ENCODE assay signal across 1 cellular context in the genomic region with DNA sequence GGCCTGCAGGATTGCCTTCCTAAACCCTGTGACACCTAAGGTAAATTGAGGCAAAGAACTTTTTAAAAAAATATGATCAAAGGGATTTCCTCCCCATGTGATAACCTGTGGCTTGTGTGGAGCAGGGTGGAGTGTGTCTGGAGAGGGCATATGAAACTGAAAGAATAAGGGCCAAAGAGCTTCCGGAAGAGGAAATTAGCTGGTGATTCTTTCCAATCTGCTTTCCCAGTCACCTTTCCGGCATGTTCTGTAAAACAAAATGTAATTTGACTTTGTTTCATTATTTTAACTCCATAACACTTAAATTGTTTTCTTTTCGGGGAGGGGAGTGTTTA.
TF ChIP-seq lines count a peak whose summit lies in the region.

No MANE protein-coding gene starts in this region.

TF ChIP-seq in GM23338, 12 proteins besides CTCF, POLR2A, EP300 and RAD21 (continued from another document):
- TF ChIP-seq, protein P1, sequence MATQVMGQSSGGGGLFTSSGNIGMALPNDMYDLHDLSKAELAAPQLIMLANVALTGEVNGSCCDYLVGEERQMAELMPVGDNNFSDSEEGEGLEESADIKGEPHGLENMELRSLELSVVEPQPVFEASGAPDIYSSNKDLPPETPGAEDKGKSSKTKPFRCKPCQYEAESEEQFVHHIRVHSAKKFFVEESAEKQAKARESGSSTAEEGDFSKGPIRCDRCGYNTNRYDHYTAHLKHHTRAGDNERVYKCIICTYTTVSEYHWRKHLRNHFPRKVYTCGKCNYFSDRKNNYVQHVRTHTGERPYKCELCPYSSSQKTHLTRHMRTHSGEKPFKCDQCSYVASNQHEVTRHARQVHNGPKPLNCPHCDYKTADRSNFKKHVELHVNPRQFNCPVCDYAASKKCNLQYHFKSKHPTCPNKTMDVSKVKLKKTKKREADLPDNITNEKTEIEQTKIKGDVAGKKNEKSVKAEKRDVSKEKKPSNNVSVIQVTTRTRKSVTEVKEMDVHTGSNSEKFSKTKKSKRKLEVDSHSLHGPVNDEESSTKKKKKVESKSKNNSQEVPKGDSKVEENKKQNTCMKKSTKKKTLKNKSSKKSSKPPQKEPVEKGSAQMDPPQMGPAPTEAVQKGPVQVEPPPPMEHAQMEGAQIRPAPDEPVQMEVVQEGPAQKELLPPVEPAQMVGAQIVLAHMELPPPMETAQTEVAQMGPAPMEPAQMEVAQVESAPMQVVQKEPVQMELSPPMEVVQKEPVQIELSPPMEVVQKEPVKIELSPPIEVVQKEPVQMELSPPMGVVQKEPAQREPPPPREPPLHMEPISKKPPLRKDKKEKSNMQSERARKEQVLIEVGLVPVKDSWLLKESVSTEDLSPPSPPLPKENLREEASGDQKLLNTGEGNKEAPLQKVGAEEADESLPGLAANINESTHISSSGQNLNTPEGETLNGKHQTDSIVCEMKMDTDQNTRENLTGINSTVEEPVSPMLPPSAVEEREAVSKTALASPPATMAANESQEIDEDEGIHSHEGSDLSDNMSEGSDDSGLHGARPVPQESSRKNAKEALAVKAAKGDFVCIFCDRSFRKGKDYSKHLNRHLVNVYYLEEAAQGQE (IDR thresholded peaks at IDR 0.05; ENCODE audit: unreplicated experiment) = no peak
- TF ChIP-seq POLR2AphosphoS5 (IDR thresholded peaks at IDR 0.05; ENCODE audit: low read depth) (no peak), EZH2 (IDR thresholded peaks at IDR 0.05; ENCODE audit: low read depth, unreplicated experiment) (no peak), ZNF114 (CRISPR knock-in tag; IDR thresholded peaks at IDR 0.05) (no peak)
- TF ChIP-seq, protein P2, sequence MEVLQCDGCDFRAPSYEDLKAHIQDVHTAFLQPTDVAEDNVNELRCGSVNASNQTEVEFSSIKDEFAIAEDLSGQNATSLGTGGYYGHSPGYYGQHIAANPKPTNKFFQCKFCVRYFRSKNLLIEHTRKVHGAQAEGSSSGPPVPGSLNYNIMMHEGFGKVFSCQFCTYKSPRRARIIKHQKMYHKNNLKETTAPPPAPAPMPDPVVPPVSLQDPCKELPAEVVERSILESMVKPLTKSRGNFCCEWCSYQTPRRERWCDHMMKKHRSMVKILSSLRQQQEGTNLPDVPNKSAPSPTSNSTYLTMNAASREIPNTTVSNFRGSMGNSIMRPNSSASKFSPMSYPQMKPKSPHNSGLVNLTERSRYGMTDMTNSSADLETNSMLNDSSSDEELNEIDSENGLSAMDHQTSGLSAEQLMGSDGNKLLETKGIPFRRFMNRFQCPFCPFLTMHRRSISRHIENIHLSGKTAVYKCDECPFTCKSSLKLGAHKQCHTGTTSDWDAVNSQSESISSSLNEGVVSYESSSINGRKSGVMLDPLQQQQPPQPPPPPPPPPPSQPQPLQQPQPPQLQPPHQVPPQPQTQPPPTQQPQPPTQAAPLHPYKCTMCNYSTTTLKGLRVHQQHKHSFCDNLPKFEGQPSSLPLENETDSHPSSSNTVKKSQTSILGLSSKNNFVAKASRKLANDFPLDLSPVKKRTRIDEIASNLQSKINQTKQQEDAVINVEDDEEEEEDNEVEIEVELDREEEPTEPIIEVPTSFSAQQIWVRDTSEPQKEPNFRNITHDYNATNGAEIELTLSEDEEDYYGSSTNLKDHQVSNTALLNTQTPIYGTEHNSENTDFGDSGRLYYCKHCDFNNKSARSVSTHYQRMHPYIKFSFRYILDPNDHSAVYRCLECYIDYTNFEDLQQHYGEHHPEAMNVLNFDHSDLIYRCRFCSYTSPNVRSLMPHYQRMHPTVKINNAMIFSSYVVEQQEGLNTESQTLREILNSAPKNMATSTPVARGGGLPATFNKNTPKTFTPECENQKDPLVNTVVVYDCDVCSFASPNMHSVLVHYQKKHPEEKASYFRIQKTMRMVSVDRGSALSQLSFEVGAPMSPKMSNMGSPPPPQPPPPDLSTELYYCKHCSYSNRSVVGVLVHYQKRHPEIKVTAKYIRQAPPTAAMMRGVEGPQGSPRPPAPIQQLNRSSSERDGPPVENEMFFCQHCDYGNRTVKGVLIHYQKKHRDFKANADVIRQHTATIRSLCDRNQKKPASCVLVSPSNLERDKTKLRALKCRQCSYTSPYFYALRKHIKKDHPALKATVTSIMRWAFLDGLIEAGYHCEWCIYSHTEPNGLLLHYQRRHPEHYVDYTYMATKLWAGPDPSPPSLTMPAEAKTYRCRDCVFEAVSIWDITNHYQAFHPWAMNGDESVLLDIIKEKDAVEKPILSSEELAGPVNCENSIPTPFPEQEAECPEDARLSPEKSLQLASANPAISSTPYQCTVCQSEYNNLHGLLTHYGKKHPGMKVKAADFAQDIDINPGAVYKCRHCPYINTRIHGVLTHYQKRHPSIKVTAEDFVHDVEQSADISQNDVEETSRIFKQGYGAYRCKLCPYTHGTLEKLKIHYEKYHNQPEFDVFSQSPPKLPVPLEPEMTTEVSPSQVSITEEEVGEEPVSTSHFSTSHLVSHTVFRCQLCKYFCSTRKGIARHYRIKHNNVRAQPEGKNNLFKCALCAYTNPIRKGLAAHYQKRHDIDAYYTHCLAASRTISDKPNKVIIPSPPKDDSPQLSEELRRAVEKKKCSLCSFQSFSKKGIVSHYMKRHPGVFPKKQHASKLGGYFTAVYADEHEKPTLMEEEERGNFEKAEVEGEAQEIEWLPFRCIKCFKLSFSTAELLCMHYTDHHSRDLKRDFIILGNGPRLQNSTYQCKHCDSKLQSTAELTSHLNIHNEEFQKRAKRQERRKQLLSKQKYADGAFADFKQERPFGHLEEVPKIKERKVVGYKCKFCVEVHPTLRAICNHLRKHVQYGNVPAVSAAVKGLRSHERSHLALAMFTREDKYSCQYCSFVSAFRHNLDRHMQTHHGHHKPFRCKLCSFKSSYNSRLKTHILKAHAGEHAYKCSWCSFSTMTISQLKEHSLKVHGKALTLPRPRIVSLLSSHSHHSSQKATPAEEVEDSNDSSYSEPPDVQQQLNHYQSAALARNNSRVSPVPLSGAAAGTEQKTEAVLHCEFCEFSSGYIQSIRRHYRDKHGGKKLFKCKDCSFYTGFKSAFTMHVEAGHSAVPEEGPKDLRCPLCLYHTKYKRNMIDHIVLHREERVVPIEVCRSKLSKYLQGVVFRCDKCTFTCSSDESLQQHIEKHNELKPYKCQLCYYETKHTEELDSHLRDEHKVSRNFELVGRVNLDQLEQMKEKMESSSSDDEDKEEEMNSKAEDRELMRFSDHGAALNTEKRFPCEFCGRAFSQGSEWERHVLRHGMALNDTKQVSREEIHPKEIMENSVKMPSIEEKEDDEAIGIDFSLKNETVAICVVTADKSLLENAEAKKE (CRISPR knock-in tag; IDR thresholded peaks at IDR 0.05) = no peak
